22 cellular contexts compared by ENCODE assay signal in the genomic region with DNA sequence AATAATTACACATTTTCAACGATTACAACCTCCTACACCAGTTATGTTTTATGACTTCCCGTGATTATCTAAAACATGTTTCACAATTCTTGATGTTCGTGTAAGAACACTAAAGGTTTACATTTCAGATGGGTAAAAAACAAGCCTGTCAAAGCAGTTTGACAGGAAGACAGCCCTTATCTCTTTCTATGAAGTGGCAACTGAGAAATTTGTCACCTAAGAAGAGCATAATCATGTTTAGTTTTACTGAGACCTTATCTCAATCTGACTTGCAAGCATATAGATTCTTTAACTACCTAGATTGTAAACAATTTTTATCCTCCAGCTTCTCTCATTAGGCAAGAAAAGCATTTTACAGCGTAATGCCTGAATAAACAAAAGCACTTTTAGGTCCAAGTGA.
DNase-seq lines count a peak whose midpoint lies in the region; ATAC-seq and TF ChIP-seq lines count a peak whose summit lies in the region.
"Had no signal": no experiment of that assay in that cellular context is flagged by ENCODE, and none has a peak within 500 bp of the region (broad histone marks: within the 10 kb centered on the region; RNA-seq: fewer than 3 reads in every experiment).

No MANE protein-coding gene starts in this region.

- peak overlapping the region; percentile 56 for H3K27ac ChIP-seq in VCaP
- H3K27ac ChIP-seq in naive thymus-derived CD4-positive, alpha-beta T cell (ENCODE audit: low read depth, low read length): no peak overlapping the region
- H3K27ac ChIP-seq: 22Rv1, BLaER1 had no signal

- in situ Hi-C loops in KBM-7 (cut with MboI; ENCODE audit: low pct_unique_long_range_greater_than_20kb, low sequenced_read_pairs): no loop called here

- CTCF ChIA-PET in naive thymus-derived CD4-positive, alpha-beta T cell (lab: Charles Lee): interaction anchor here (0.9 to 2.6 kb wide), 2 partner anchors 39 to 81 kb away, joined by 4 to 7 read pairs; no protein-coding TSS in a partner anchor

- peak overlapping the region in 5 of 10 donors; percentile 21 to 70 (median 29) for H3K4me3 Mint-ChIP-seq in naive thymus-derived CD4-positive, alpha-beta T cell
- H3K4me3 Mint-ChIP-seq: CD4-positive, alpha-beta memory T cell; IgD-negative memory B cell had no signal

- intact Hi-C loops in naive thymus-derived CD4-positive, alpha-beta T cell (cut with micrococcal nuclease): loop anchor here in 1 of 2 donors (5.0 kb wide), 1 partner anchor 39 kb away; no protein-coding TSS in a partner anchor

- H3K27me3 Mint-ChIP-seq in naive thymus-derived CD4-positive, alpha-beta T cell: peaks cover 0 to 8% (median 0%) of the 10 kb centered on the region in 5 donors
- H3K27me3 Mint-ChIP-seq: IgD-negative memory B cell had no signal

- H3K27ac Mint-ChIP-seq in naive thymus-derived CD4-positive, alpha-beta T cell: peak overlapping the region in 6 of 9 donors; percentile 23 to 70 (median 44)
- H3K27ac Mint-ChIP-seq: IgD-negative memory B cell had no signal

- H3K9me3 Mint-ChIP-seq in naive thymus-derived CD4-positive, alpha-beta T cell: no peaks in the 10 kb centered on the region

- no peaks in the 10 kb centered on the region for H3K36me3 Mint-ChIP-seq in naive thymus-derived CD4-positive, alpha-beta T cell
- H3K36me3 Mint-ChIP-seq: CD4-positive, alpha-beta memory T cell had no signal

- H3K4me3 ChIP-seq in naive thymus-derived CD4-positive, alpha-beta T cell (ENCODE audit: low read length): no peak overlapping the region
- H3K4me3 ChIP-seq: BLaER1 had no signal

- POLR2A ChIA-PET in naive thymus-derived CD4-positive, alpha-beta T cell (lab: Charles Lee): interaction anchor here (1.5 kb wide), 1 partner anchor 74 kb away, joined by 6 read pairs; no protein-coding TSS in a partner anchor

- H3K36me3 ChIP-seq in naive thymus-derived CD4-positive, alpha-beta T cell (ENCODE audit: control insufficient read depth in 2 of 3, insufficient read depth in 3 of 3, low read length in 3 of 3): no peaks in the 10 kb centered on the region
- H3K36me3 ChIP-seq: BLaER1 had no signal

- no peaks in the 10 kb centered on the region for H3K4me1 ChIP-seq in naive thymus-derived CD4-positive, alpha-beta T cell (ENCODE audit: control insufficient read depth in 2 of 2, insufficient read depth in 2 of 2, low read length in 2 of 2)

- H3K4me1 Mint-ChIP-seq in naive thymus-derived CD4-positive, alpha-beta T cell: peaks cover 2 to 47% (median 38%) of the 10 kb centered on the region in 7 donors
- H3K4me1 Mint-ChIP-seq: IgD-negative memory B cell had no signal

- no peaks in the 10 kb centered on the region for H3K9me3 ChIP-seq in naive thymus-derived CD4-positive, alpha-beta T cell (ENCODE audit: control insufficient read depth in 2 of 3, low read length in 3 of 3)
- H3K9me3 ChIP-seq: BLaER1 had no signal

- DNase-seq in DMS153 treated with DMSO at 0.1 percent for 48 hours (lab: John Stamatoyannopoulos, UW; ENCODE audit: unreplicated experiment) (peak; percentile 14), DMS153 (lab: John Stamatoyannopoulos, UW) (no peak), KBM-7 (peak; percentile 58), NCI-H774 (lab: John Stamatoyannopoulos, UW) (no peak), NCI-H1092 (lab: John Stamatoyannopoulos, UW) (no peak)
- peak in 2 of 9 donors; percentile 13 to 15 for DNase-seq in naive thymus-derived CD4-positive, alpha-beta T cell
- DNase-seq: ACHN; CD4-positive, alpha-beta memory T cell; GOT3; MV-4-11; NCI-H1694 treated with DMSO at 0.1 percent for 48 hours; NCI-H2081 treated with DMSO at 0.1 percent for 48 hours; NCI-H748 treated with DMSO at 0.1 percent for 48 hours; NK-92 treated with Interleukin-12 subunit alpha and Interleukin-12 subunit beta, amount 100 ng/mL, for 24 hours; OCI-M1 had no signal

- no peaks in the 10 kb centered on the region for H3K27me3 ChIP-seq in naive thymus-derived CD4-positive, alpha-beta T cell (ENCODE audit: control insufficient read depth in 2 of 2, insufficient read depth in 2 of 2, low read length in 2 of 2)
- H3K27me3 ChIP-seq: BLaER1 had no signal

- no peak for ATAC-seq in naive thymus-derived CD4-positive, alpha-beta T cell
- ATAC-seq in HG02884 (IDR thresholded peaks at IDR 0.05; ENCODE audit: unreplicated experiment): no peak
- ATAC-seq: HCT116, Right ventricle myocardium inferior had no signal

- no peak for TF ChIP-seq CTCF in VCaP (conservative IDR thresholded peaks at IDR 0.05)

Comparison
In these comparisons a context has a peak if more than half of its experiments do, and no peak if none do; other contexts are left out.
1. DNase-seq: peak in DMS153 treated with DMSO at 0.1 percent for 48 hours (single experiment) and KBM-7 (single experiment); none in DMS153 (single experiment), NCI-H774 (single experiment) and NCI-H1092 (single experiment).